Comparison of ENCODE assay signal across 25 cellular contexts in the genomic region with DNA sequence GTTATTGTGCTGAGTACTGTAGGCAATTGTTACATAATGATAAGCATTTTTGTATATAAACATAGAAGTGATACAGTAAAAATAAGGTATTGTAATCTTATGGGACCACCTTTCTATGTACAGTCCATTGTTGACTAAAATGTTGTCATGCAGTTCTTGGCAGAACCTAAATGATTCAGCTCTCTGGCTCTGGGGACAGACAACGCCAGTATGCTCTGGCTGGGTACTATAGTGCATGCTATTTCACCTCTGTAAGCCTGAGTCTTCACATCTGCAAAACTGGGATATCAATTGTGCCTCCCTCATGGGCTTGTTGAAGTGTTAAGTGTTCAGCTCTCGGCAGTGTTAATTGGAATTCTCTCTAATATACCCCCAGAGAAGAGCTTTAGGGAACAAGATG.
DNase-seq lines count a peak whose midpoint lies in the region; ATAC-seq and TF ChIP-seq lines count a peak whose summit lies in the region.
"Had no signal": no experiment of that assay in that cellular context is flagged by ENCODE, and none has a peak within 500 bp of the region (broad histone marks: within the 10 kb centered on the region; RNA-seq: fewer than 3 reads in every experiment).

No MANE protein-coding gene starts in this region.

- ATAC-seq in PC-3 = peak; percentile 18; the same call in 1 of the 2 replicates
- ATAC-seq in GM21528 (IDR thresholded peaks at IDR 0.05; ENCODE audit: low FRiP score, unreplicated experiment) = no peak
- ATAC-seq: heart left ventricle, K562, left cardiac atrium had no signal

- BruUV-seq in PC-3 (replicated peaks; lab: Mats Ljungman, UMichigan) = no TSS peak

- H3K4me3 ChIP-seq in PC-3 (ENCODE audit: low read length) = no peak overlapping the region
- no peak overlapping the region for H3K4me3 ChIP-seq in brain microvascular endothelial cell (ENCODE audit: low read depth, low read length)
- H3K4me3 ChIP-seq: dorsolateral prefrontal cortex, heart left ventricle, K562 had no signal

- peaks cover 9% of the 10 kb centered on the region for H3F3A ChIP-seq in PC-3 (ENCODE audit: low read length, unreplicated experiment)

- no peaks in the 10 kb centered on the region for H3K9me2 ChIP-seq in PC-3 (replicated peaks; ENCODE audit: low read length)

- no peaks in the 10 kb centered on the region for H3K79me2 ChIP-seq in PC-3 (ENCODE audit: low read length)

- no peaks in the 10 kb centered on the region for H4K20me1 ChIP-seq in PC-3 (ENCODE audit: low read length)

- H3K27ac Mint-ChIP-seq in nephron progenitor cell = peak overlapping the region; percentile 20
- H3K27ac Mint-ChIP-seq: activated naive CD4-positive, alpha-beta T cell treated with anti-CD3 and anti-CD28 coated beads, Interleukin-2, amount 10 ng/mL, durations not matched to agents 7 days and 5 days; memory B cell; stimulated activated effector memory CD8-positive, alpha-beta T cell treated with anti-CD3 and anti-CD28 coated beads, Interleukin-12 subunit alpha, Interleukin-12 subunit beta, amount 100 ng/mL, for 72 hours had no signal

- no peaks in the 10 kb centered on the region for H3K9me3 Mint-ChIP-seq in nephron progenitor cell
- H3K9me3 Mint-ChIP-seq: memory B cell had no signal

- no peaks in the 10 kb centered on the region for H3K9me3 ChIP-seq in PC-3 (ENCODE audit: low read length)
- H3K9me3 ChIP-seq: heart left ventricle had no signal

- in situ Hi-C loops in brain microvascular endothelial cell (cut with HindIII; ENCODE audit: low pct_ligation_motif_present, low sequenced_read_pairs) = no loop called here

- H3K36me3 ChIP-seq in PC-3 (ENCODE audit: low read depth, low read length) = no peaks in the 10 kb centered on the region
- H3K36me3 ChIP-seq in brain microvascular endothelial cell (replicated peaks) = no peaks in the 10 kb centered on the region
- H3K36me3 ChIP-seq: heart left ventricle had no signal

- no peaks in the 10 kb centered on the region for H3K27me3 Mint-ChIP-seq in nephron progenitor cell (ENCODE audit: low read depth, poor library complexity)
- H3K27me3 Mint-ChIP-seq: activated naive CD4-positive, alpha-beta T cell treated with anti-CD3 and anti-CD28 coated beads, Interleukin-2, amount 10 ng/mL, durations not matched to agents 7 days and 5 days; memory B cell had no signal

- POLR2A ChIA-PET in PC-3 (lab: Charles Lee; ENCODE audit: unreplicated experiment) = no interaction called here

- TF ChIP-seq CTCF in PC-3 (conservative IDR thresholded peaks at IDR 0.05; ENCODE audit: low read depth, low read length) (no peak), brain microvascular endothelial cell (IDR thresholded peaks at IDR 0.05; ENCODE audit: low read depth, low read length, missing control alignments) (no peak), nephron progenitor cell (IDR thresholded peaks at IDR 0.05) (no peak)

- H3K4me2 ChIP-seq in PC-3 (ENCODE audit: low read length) = peak overlapping the region; percentile 9; the same call in 1 of the 2 replicates

- intact Hi-C loops in PC-3 (cut with micrococcal nuclease) = no loop called here

- peaks cover 28% of the 10 kb centered on the region for H3K4me1 Mint-ChIP-seq in nephron progenitor cell
- H3K4me1 Mint-ChIP-seq: activated naive CD4-positive, alpha-beta T cell treated with anti-CD3 and anti-CD28 coated beads, Interleukin-2, amount 10 ng/mL, durations not matched to agents 7 days and 5 days; memory B cell; stimulated activated effector memory CD8-positive, alpha-beta T cell treated with anti-CD3 and anti-CD28 coated beads, Interleukin-12 subunit alpha, Interleukin-12 subunit beta, amount 100 ng/mL, for 72 hours had no signal

- no peak overlapping the region for H3K4me3 Mint-ChIP-seq in nephron progenitor cell
- H3K4me3 Mint-ChIP-seq: activated naive CD4-positive, alpha-beta T cell treated with anti-CD3 and anti-CD28 coated beads, Interleukin-2, amount 10 ng/mL, durations not matched to agents 7 days and 5 days; activated T-cell treated with anti-CD3 and anti-CD28 coated beads, Interleukin-2, amount 50 U/mL, for 4 hours; memory B cell; stimulated activated effector memory CD8-positive, alpha-beta T cell treated with anti-CD3 and anti-CD28 coated beads, Interleukin-12 subunit alpha, Interleukin-12 subunit beta, amount 100 ng/mL, for 72 hours had no signal

- DNase-seq in Daoy (ENCODE audit: low read depth) = peak; percentile 66
- DNase-seq in PC-3 = peak; percentile 41
- peak; percentile 32 for DNase-seq in brain microvascular endothelial cell
- no peak for DNase-seq in nephron progenitor cell
- no peak for DNase-seq in NK-92 treated with Interleukin-12 subunit alpha and Interleukin-12 subunit beta, amount 100 ng/mL, for 24 hours (lab: John Stamatoyannopoulos, UW)
- DNase-seq in activated CD4-positive, alpha-beta T cell treated with anti-CD3 and anti-CD28 coated beads for 48 hours = no peak
- no peak for DNase-seq in DMS153 treated with DMSO at 0.1 percent for 48 hours (lab: John Stamatoyannopoulos, UW; ENCODE audit: unreplicated experiment)
- DNase-seq: activated CD4-positive, alpha-beta T cell treated with anti-CD3 and anti-CD28 coated beads for 4 hours; activated naive CD4-positive, alpha-beta T cell treated with anti-CD3 and anti-CD28 coated beads, Interleukin-2, amount 10 ng/mL, durations not matched to agents 7 days and 5 days; activated T-cell treated with anti-CD3 and anti-CD28 coated beads, Interleukin-2, amount 50 U/mL, for 4 hours; amygdala; central memory CD4-positive, alpha-beta T cell; heart left ventricle; left cardiac atrium; MM.1S; NCI-H1417; NCI-H2081 treated with DMSO at 0.1 percent for 48 hours; NCI-H446; T-helper 2 cell had no signal

- H3K36me3 Mint-ChIP-seq in nephron progenitor cell (ENCODE audit: low read depth) = no peaks in the 10 kb centered on the region
- H3K36me3 Mint-ChIP-seq: activated naive CD4-positive, alpha-beta T cell treated with anti-CD3 and anti-CD28 coated beads, Interleukin-2, amount 10 ng/mL, durations not matched to agents 7 days and 5 days; memory B cell; stimulated activated effector memory CD8-positive, alpha-beta T cell treated with anti-CD3 and anti-CD28 coated beads, Interleukin-12 subunit alpha, Interleukin-12 subunit beta, amount 100 ng/mL, for 72 hours had no signal

- CTCF ChIA-PET in PC-3 (lab: Charles Lee) = no interaction called here

- peak overlapping the region; percentile 42; the same call in 1 of the 2 replicates for H3K9ac ChIP-seq in PC-3 (ENCODE audit: low read length)

- H3K27ac ChIP-seq in PC-3 (ENCODE audit: low read length) = peak overlapping the region; percentile 86
- peak overlapping the region; percentile 89 for H3K27ac ChIP-seq in brain microvascular endothelial cell
- H3K27ac ChIP-seq: C4-2B, dorsolateral prefrontal cortex, heart left ventricle had no signal

- H2AFZ ChIP-seq in PC-3 (ENCODE audit: low read length) = no peak overlapping the region

- H3K4me1 ChIP-seq in PC-3 (ENCODE audit: insufficient read depth, low read length) = peaks cover 47% of the 10 kb centered on the region
- H3K4me1 ChIP-seq: heart left ventricle had no signal

- no peaks in the 10 kb centered on the region for H3K27me3 ChIP-seq in PC-3 (ENCODE audit: low read length)
- H3K27me3 ChIP-seq in brain microvascular endothelial cell (replicated peaks) = no peaks in the 10 kb centered on the region
- H3K27me3 ChIP-seq: dorsolateral prefrontal cortex, heart left ventricle had no signal

Comparison
In these comparisons a context has a peak if more than half of its experiments do, and no peak if none do; other contexts are left out.
1. DNase-seq: peak in Daoy (single experiment), PC-3 (single experiment) and brain microvascular endothelial cell (single experiment); none in nephron progenitor cell (single experiment), NK-92 treated with Interleukin-12 subunit alpha and Interleukin-12 subunit beta, amount 100 ng/mL, for 24 hours (single experiment), activated CD4-positive, alpha-beta T cell treated with anti-CD3 and anti-CD28 coated beads for 48 hours (single experiment) and DMS153 treated with DMSO at 0.1 percent for 48 hours (single experiment).